9 cellular contexts compared by ENCODE assay signal in the genomic region with DNA sequence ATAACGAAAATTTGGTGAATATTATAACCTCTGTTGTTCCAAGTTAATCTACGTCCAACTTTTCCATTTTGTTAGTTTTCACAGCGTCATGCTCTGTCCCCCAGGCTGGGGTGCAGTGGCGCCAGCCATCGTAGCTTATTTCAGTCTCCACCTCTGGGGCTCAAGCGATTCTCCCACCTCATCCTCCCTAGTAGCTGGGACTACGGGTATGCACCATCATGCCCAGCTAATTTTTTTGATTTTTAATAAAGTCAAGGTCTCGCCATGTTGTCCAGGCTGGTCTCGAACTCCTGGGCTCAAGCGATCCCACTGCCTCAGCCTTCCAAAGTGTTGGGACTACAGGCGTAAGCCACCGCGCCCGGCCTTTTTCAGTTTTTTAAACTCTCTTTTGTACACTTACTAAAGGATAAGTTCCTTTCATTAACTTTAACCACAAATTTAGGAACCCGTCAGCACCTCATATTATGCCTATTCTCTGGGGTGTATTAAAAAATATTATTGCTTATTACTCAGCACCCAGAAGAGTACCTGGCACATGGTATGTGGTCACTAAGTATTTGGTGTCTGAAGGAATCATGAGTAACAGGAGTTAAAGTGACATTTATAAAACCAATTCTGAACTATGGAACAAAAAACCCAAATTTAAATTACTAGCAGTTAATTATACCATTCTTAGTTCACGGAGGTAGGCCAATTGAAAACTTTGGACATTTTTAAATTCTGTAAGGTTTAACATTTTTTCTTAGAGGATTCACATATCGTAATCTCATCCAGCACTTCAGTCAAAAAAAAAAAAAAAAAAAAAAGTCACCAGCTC. TPM values are rescaled to one million over a fixed set of nuclear protein-coding genes. Genes with fewer than 3 reads are reported as not detected.
DNase-seq lines count a peak whose midpoint lies in the region; ATAC-seq and TF ChIP-seq lines count a peak whose summit lies in the region.
"Had no signal": no experiment of that assay in that cellular context is flagged by ENCODE, and none has a peak within 500 bp of the region (broad histone marks: within the 10 kb centered on the region; RNA-seq: fewer than 3 reads in every experiment).

No MANE protein-coding gene starts in this region.

- no peak for TF ChIP-seq POLR2A in esophagus muscularis mucosa (IDR thresholded peaks at IDR 0.05; ENCODE audit: low read depth)
- TF ChIP-seq POLR2A in ovary (IDR thresholded peaks at IDR 0.05): no peak

- H3K27ac ChIP-seq in CD4-positive, alpha-beta memory T cell (ENCODE audit: low read depth, low read length): no peak overlapping the region
- H3K27ac ChIP-seq in SJCRH30 (peak overlapping the region; percentile 71), esophagus muscularis mucosa (replicated peaks in 1 of 4) (peak overlapping the region; percentile 89 to 93 (median 92)), ovary (peak overlapping the region; percentile 45 to 95)

- peaks cover 0 to 6% (median under 1%) of the 10 kb centered on the region in 8 donors for H3K9me3 Mint-ChIP-seq in CD4-positive, alpha-beta memory T cell

- H3K27ac Mint-ChIP-seq in CD4-positive, alpha-beta memory T cell: no peak overlapping the region

- no peaks in the 10 kb centered on the region for H3K27me3 ChIP-seq in CD4-positive, alpha-beta memory T cell (ENCODE audit: insufficient read depth, low read length)
- H3K27me3 ChIP-seq in SJCRH30 (no peaks in the 10 kb centered on the region), esophagus muscularis mucosa (no peaks in the 10 kb centered on the region), ovary (no peaks in the 10 kb centered on the region)

- POLR2A ChIA-PET in CD4-positive, alpha-beta memory T cell (lab: Charles Lee; ENCODE audit: partially characterized antibody): no interaction called here

- TF ChIP-seq EP300 in esophagus muscularis mucosa (IDR thresholded peaks at IDR 0.05): no peak
- TF ChIP-seq EP300 in ovary (IDR thresholded peaks at IDR 0.05): no peak

- H3K27me3 Mint-ChIP-seq in CD4-positive, alpha-beta memory T cell: peaks cover 2% of the 10 kb centered on the region in 2 donors

- 91% methylated on average over 17 of the region's 17 CpGs for WGBS in esophagus muscularis mucosa
- 88 to 90% (median 89%) methylated on average over 17 of the region's 17 CpGs for WGBS in ovary, 3 donors

- TF ChIP-seq CTCF in esophagus muscularis mucosa (IDR thresholded peaks at IDR 0.05) (no peak), ovary (IDR thresholded peaks at IDR 0.05) (no peak)

- CTCF ChIA-PET in CD4-positive, alpha-beta memory T cell (lab: Charles Lee; ENCODE audit: partially characterized antibody): no interaction called here

- peaks cover 0 to 17% (median 7%) of the 10 kb centered on the region in 4 donors for H3K4me1 Mint-ChIP-seq in CD4-positive, alpha-beta memory T cell

- no peaks in the 10 kb centered on the region for H3K4me1 ChIP-seq in CD4-positive, alpha-beta memory T cell (ENCODE audit: insufficient read depth, low read length)
- H3K4me1 ChIP-seq in SJCRH30 (no peaks in the 10 kb centered on the region), esophagus muscularis mucosa (peaks cover 3 to 19% (median 13%) of the 10 kb centered on the region in 4 donors), ovary (ENCODE audit: insufficient read depth) (peaks cover 1% of the 10 kb centered on the region)

- ATAC-seq in HG03457 (IDR thresholded peaks at IDR 0.05; ENCODE audit: unreplicated experiment) (no peak), GM19395 (IDR thresholded peaks at IDR 0.05; ENCODE audit: unreplicated experiment) (no peak)
- ATAC-seq: GM12878 had no signal

- DNase-seq in CD4-positive, alpha-beta memory T cell: no peak
- DNase-seq in SJCRH30 (no peak), esophagus muscularis mucosa (ENCODE audit: extremely low spot score) (no peak), ovary (peak in 2 of 5 donors; percentile 21 to 23), UCSD-AML1 (lab: John Stamatoyannopoulos, UW; ENCODE audit: unreplicated experiment) (no peak), DMS53 treated with DMSO at 0.1 percent for 48 hours (lab: John Stamatoyannopoulos, UW; ENCODE audit: unreplicated experiment) (no peak)

- intact Hi-C loops in CD4-positive, alpha-beta memory T cell (cut with micrococcal nuclease): no loop called here
- intact Hi-C loops in esophagus muscularis mucosa (cut with DNase I): loop anchor here (2.0 kb wide), 1 partner anchor 24 kb away; the partner anchor contains the start of gene SLC25A21
- intact Hi-C loops in ovary (cut with DNase I): no loop called here

- no peak overlapping the region for H3K4me3 ChIP-seq in CD4-positive, alpha-beta memory T cell (ENCODE audit: low read length in 2 of 2)
- H3K4me3 ChIP-seq in SJCRH30: peak overlapping the region; percentile 66
- H3K4me3 ChIP-seq in esophagus muscularis mucosa: peak overlapping the region; percentile 63 to 80 (median 68)
- H3K4me3 ChIP-seq in ovary: peak overlapping the region; percentile 50
- H3K4me3 ChIP-seq: GM12878 had no signal

- peak overlapping the region in 7 of 8 donors; percentile 30 to 84 (median 70) for H3K4me3 Mint-ChIP-seq in CD4-positive, alpha-beta memory T cell

- no peaks in the 10 kb centered on the region for H3K36me3 Mint-ChIP-seq in CD4-positive, alpha-beta memory T cell

- no peaks in the 10 kb centered on the region for H3K9me3 ChIP-seq in CD4-positive, alpha-beta memory T cell (ENCODE audit: control insufficient read depth in 1 of 2, low read length in 2 of 2)
- H3K9me3 ChIP-seq in SJCRH30 (replicated peaks) (no peaks in the 10 kb centered on the region), esophagus muscularis mucosa (no peaks in the 10 kb centered on the region), ovary (no peaks in the 10 kb centered on the region)

- H3K36me3 ChIP-seq in CD4-positive, alpha-beta memory T cell (ENCODE audit: insufficient read depth, low read length): no peaks in the 10 kb centered on the region
- H3K36me3 ChIP-seq in SJCRH30 (no peaks in the 10 kb centered on the region), esophagus muscularis mucosa (no peaks in the 10 kb centered on the region), ovary (no peaks in the 10 kb centered on the region)

RNA-seq across cellular contexts. Expression of gene MIPOL1, which starts 0.9 kb away (rescaled TPM):
- total RNA-seq in CD4-positive, alpha-beta memory T cell: under 1 TPM; 0.25 to 0.81 TPM
- under 1 TPM; 0.57 to 0.98 TPM for polyA plus RNA-seq in CD4-positive, alpha-beta memory T cell
- 10.6 and 11.1 TPM in 2 replicates for total RNA-seq in SJCRH30 (2014; rRNA removed; shearing (Covaris generic))
- total RNA-seq in esophagus muscularis mucosa: 10 to 100 TPM in 2 of 4 donors, 1 to 10 TPM in 2; 6.5 to 21.2 (median 10.4) TPM
- 10 to 100 TPM; 16.9 to 29.5 (median 24.6) TPM for total RNA-seq in ovary
- polyA plus RNA-seq in ovary: 1 to 10 TPM; 5.0 to 7.7 TPM
- total RNA-seq: GM12878 had no signal

RNA-seq across cellular contexts. Expression of gene SLC25A21, which starts 24.4 kb away (rescaled TPM):
- not detected for total RNA-seq in CD4-positive, alpha-beta memory T cell
- polyA plus RNA-seq in CD4-positive, alpha-beta memory T cell: not detected
- total RNA-seq in SJCRH30 (2014; rRNA removed; shearing (Covaris generic)): 0.45 and 1.0 TPM in 2 replicates
- total RNA-seq in esophagus muscularis mucosa (1 to 10 TPM in 3 of 4 donors, under 1 TPM in 1; 0.39 to 3.3 (median 1.2) TPM), ovary (1 to 10 TPM in 5 of 7 donors, under 1 TPM in 1, not detected in 1; 0.57 to 1.6 (median 1.2) TPM)
- under 1 TPM; 0.75 to 0.90 TPM for polyA plus RNA-seq in ovary

Comparison
In these comparisons a context has a peak if more than half of its experiments do, and no peak if none do; other contexts are left out.
1. H3K4me3 ChIP-seq: peak in SJCRH30 (single experiment), esophagus muscularis mucosa (4 of 4) and ovary (single experiment); none in CD4-positive, alpha-beta memory T cell (0 of 2).